Comparison of ENCODE assay signal across 20 cellular contexts in genomic region chr3:33898901-33899300, GRCh38.
A peak's percentile ranks its signal among the peaks of the same experiment; 100 is the strongest.
DNase-seq lines count a peak whose midpoint lies in the region; ATAC-seq and TF ChIP-seq lines count a peak whose summit lies in the region.
"Had no signal": no experiment of that assay in that cellular context is flagged by ENCODE, and none has a peak within 500 bp of the region (broad histone marks: within the 10 kb centered on the region; RNA-seq: fewer than 3 reads in every experiment).

No MANE protein-coding gene starts in this region.

- TF ChIP-seq EP300 in esophagus muscularis mucosa (IDR thresholded peaks at IDR 0.05), result no peak

- H3K4me2 ChIP-seq in mammary epithelial cell (ENCODE audit: insufficient read depth, low read depth, low read length), result no peak overlapping the region
- H3K4me2 ChIP-seq: BLaER1 had no signal

- no peak overlapping the region for H3K4me3 Mint-ChIP-seq in MCF 10A (ENCODE audit: unreplicated experiment)
- H3K4me3 Mint-ChIP-seq: B cell; CD4-positive, CD25-positive, alpha-beta regulatory T cell; CD8-positive, alpha-beta T cell; H9 had no signal

- CTCF ChIA-PET in mammary epithelial cell (lab: Charles Lee; ENCODE audit: low non-redundant PET), result no interaction called here
- CTCF ChIA-PET in MCF 10A (lab: Yijun Ruan, JAX), result no interaction called here

- intact Hi-C loops in mammary epithelial cell (cut with micrococcal nuclease), result no loop called here
- intact Hi-C loops in MCF 10A (cut with micrococcal nuclease), result no loop called here
- intact Hi-C loops in esophagus muscularis mucosa (cut with DNase I), result no loop called here
- intact Hi-C loops in mucosa of descending colon (cut with DNase I, micrococcal nuclease), result no loop called here

- H3K27me3 ChIP-seq in mammary epithelial cell (ENCODE audit: insufficient read depth, low read length) (no peaks in the 10 kb centered on the region), esophagus muscularis mucosa (no peaks in the 10 kb centered on the region)

- H2AFZ ChIP-seq in mammary epithelial cell (ENCODE audit: low read depth, low read length), result peak overlapping the region; percentile 25
- H2AFZ ChIP-seq: GM23248 had no signal

- TF ChIP-seq CTCF in mammary epithelial cell (conservative IDR thresholded peaks at IDR 0.05 in 1 of 2, IDR thresholded peaks at IDR 0.05 in 1 of 2; ENCODE audit: extremely low read depth in 1 of 2, insufficient read depth in 1 of 2, low read depth in 1 of 2, low read length in 2 of 2), result no peak
- no peak for TF ChIP-seq CTCF in MCF 10A (IDR thresholded peaks at IDR 0.05; ENCODE audit: unreplicated experiment)
- no peak for TF ChIP-seq CTCF in epithelial cell of esophagus (IDR thresholded peaks at IDR 0.05; ENCODE audit: insufficient read depth, low read depth, low read length, missing control alignments)
- TF ChIP-seq CTCF in esophagus muscularis mucosa (IDR thresholded peaks at IDR 0.05), result no peak
- no peak for TF ChIP-seq CTCF in mucosa of descending colon (IDR thresholded peaks at IDR 0.05)

- dilution Hi-C loops in mammary epithelial cell (cut with HindIII; ENCODE audit: low sequenced_read_pairs), result no loop called here

- no peaks in the 10 kb centered on the region for H3K4me1 Mint-ChIP-seq in MCF 10A (ENCODE audit: insufficient read depth, unreplicated experiment)
- H3K4me1 Mint-ChIP-seq: B cell; CD4-positive, CD25-positive, alpha-beta regulatory T cell had no signal

- H3K9me3 ChIP-seq in mammary epithelial cell (replicated peaks; ENCODE audit: insufficient read depth, low read length) (no peaks in the 10 kb centered on the region), esophagus muscularis mucosa (no peaks in the 10 kb centered on the region), mucosa of descending colon (no peaks in the 10 kb centered on the region)
- H3K9me3 ChIP-seq: BLaER1, Caco-2 had no signal

- H3K27ac Mint-ChIP-seq in MCF 10A (ENCODE audit: low read depth, unreplicated experiment), result no peak overlapping the region
- H3K27ac Mint-ChIP-seq: B cell; CD4-positive, CD25-positive, alpha-beta regulatory T cell; CD8-positive, alpha-beta T cell; H9 had no signal

- no peak overlapping the region for H3K27ac ChIP-seq in mammary epithelial cell (ENCODE audit: insufficient read depth, low read depth, low read length)
- H3K27ac ChIP-seq in esophagus muscularis mucosa (replicated peaks in 1 of 4), result no peak overlapping the region
- H3K27ac ChIP-seq: 22Rv1, BLaER1, C4-2B, GM23248 had no signal

- H3K79me2 ChIP-seq in mammary epithelial cell (ENCODE audit: insufficient read depth, low read length), result no peaks in the 10 kb centered on the region

- TF ChIP-seq POLR2A in esophagus muscularis mucosa (IDR thresholded peaks at IDR 0.05; ENCODE audit: low read depth), result no peak

- H3K4me1 ChIP-seq in mammary epithelial cell (ENCODE audit: insufficient read depth, low read length), result peaks cover 12% of the 10 kb centered on the region
- H3K4me1 ChIP-seq in esophagus muscularis mucosa, result no peaks in the 10 kb centered on the region
- no peaks in the 10 kb centered on the region for H3K4me1 ChIP-seq in mucosa of descending colon (ENCODE audit: low read depth)
- H3K4me1 ChIP-seq: BLaER1, Caco-2 had no signal

- WGBS in mammary epithelial cell (ENCODE audit: low coverage, missing lambda C conversion rate), result 55% methylated on average over 2 of the region's 2 CpGs
- WGBS in esophagus muscularis mucosa, result 71% methylated on average over 2 of the region's 2 CpGs

- POLR2A ChIA-PET in MCF 10A (lab: Yijun Ruan, JAX), result no interaction called here

- BruUV-seq in mammary epithelial cell (replicated peaks; lab: Mats Ljungman, UMichigan) (no TSS peak), MCF 10A (replicated peaks; lab: Mats Ljungman, UMichigan) (no TSS peak)

- ATAC-seq in mucosa of descending colon, result peak; percentile 46
- ATAC-seq in HG02885 (IDR thresholded peaks at IDR 0.05; ENCODE audit: poor library complexity, unreplicated experiment), result no peak
- ATAC-seq: CD8-positive, alpha-beta T cell; HCT116 had no signal

- H3K9me3 Mint-ChIP-seq in MCF 10A (ENCODE audit: unreplicated experiment), result no peaks in the 10 kb centered on the region
- H3K9me3 Mint-ChIP-seq: CD8-positive, alpha-beta T cell; H9 had no signal

- no peak overlapping the region for H3K4me3 ChIP-seq in mammary epithelial cell (replicated peaks in 1 of 3; ENCODE audit: insufficient read depth in 1 of 3, low read depth in 2 of 3, low read length in 3 of 3)
- no peak overlapping the region for H3K4me3 ChIP-seq in epithelial cell of esophagus (ENCODE audit: low read length)
- H3K4me3 ChIP-seq in esophagus muscularis mucosa, result no peak overlapping the region
- no peak overlapping the region for H3K4me3 ChIP-seq in mucosa of descending colon
- H3K4me3 ChIP-seq: BLaER1, GM23248 had no signal

- peaks cover 15% of the 10 kb centered on the region for H3K27me3 Mint-ChIP-seq in MCF 10A (ENCODE audit: insufficient read depth, unreplicated experiment)

- no peaks in the 10 kb centered on the region for H3K36me3 Mint-ChIP-seq in MCF 10A (ENCODE audit: insufficient read depth, unreplicated experiment)
- H3K36me3 Mint-ChIP-seq: CD4-positive, CD25-positive, alpha-beta regulatory T cell; CD8-positive, alpha-beta T cell had no signal

- DNase-seq in mammary epithelial cell (peak; percentile 25), MCF 10A (ENCODE audit: unreplicated experiment) (no peak), epithelial cell of esophagus (ENCODE audit: low read depth) (peak; percentile 93), esophagus muscularis mucosa (ENCODE audit: extremely low spot score) (peak; percentile 74), mucosa of descending colon (no peak), T-helper 2 cell (no peak)
- DNase-seq in stimulated activated CD4-positive, alpha-beta T cell treated with anti-CD3 and anti-CD28 coated beads, Interleukin-4, amount 100 ng/mL, for 24 hours, result no peak
- DNase-seq: Caco-2; CD4-positive, CD25-positive, alpha-beta regulatory T cell; CD8-positive, alpha-beta T cell; DMS153; DND-41; GM23248; H9 had no signal

- no peak overlapping the region for H3K9ac ChIP-seq in mammary epithelial cell (ENCODE audit: insufficient read depth, low read length)
- H3K9ac ChIP-seq: BLaER1, GM23248 had no signal

- no peaks in the 10 kb centered on the region for H3K36me3 ChIP-seq in mammary epithelial cell (ENCODE audit: insufficient read depth, low read length)
- no peaks in the 10 kb centered on the region for H3K36me3 ChIP-seq in esophagus muscularis mucosa
- H3K36me3 ChIP-seq in mucosa of descending colon (ENCODE audit: low read depth), result no peaks in the 10 kb centered on the region
- H3K36me3 ChIP-seq: BLaER1 had no signal

- H4K20me1 ChIP-seq in mammary epithelial cell (ENCODE audit: insufficient read depth, low read length), result no peaks in the 10 kb centered on the region
- H4K20me1 ChIP-seq: BLaER1 had no signal

- in situ Hi-C loops in mammary epithelial cell (cut with MboI; ENCODE audit: low sequenced_read_pairs in 2 of 2), result loop anchor here in 1 of 2 donors (25.0 kb wide), 1 partner anchor 788 kb away; no protein-coding TSS in a partner anchor

Comparison
In these comparisons a context has a peak if more than half of its experiments do, and no peak if none do; other contexts are left out.
1. DNase-seq: peak in mammary epithelial cell (single experiment), epithelial cell of esophagus (single experiment) and esophagus muscularis mucosa (single experiment); none in MCF 10A (single experiment), mucosa of descending colon (0 of 3), T-helper 2 cell (0 of 5) and stimulated activated CD4-positive, alpha-beta T cell treated with anti-CD3 and anti-CD28 coated beads, Interleukin-4, amount 100 ng/mL, for 24 hours (single experiment).